In the genomic region with DNA sequence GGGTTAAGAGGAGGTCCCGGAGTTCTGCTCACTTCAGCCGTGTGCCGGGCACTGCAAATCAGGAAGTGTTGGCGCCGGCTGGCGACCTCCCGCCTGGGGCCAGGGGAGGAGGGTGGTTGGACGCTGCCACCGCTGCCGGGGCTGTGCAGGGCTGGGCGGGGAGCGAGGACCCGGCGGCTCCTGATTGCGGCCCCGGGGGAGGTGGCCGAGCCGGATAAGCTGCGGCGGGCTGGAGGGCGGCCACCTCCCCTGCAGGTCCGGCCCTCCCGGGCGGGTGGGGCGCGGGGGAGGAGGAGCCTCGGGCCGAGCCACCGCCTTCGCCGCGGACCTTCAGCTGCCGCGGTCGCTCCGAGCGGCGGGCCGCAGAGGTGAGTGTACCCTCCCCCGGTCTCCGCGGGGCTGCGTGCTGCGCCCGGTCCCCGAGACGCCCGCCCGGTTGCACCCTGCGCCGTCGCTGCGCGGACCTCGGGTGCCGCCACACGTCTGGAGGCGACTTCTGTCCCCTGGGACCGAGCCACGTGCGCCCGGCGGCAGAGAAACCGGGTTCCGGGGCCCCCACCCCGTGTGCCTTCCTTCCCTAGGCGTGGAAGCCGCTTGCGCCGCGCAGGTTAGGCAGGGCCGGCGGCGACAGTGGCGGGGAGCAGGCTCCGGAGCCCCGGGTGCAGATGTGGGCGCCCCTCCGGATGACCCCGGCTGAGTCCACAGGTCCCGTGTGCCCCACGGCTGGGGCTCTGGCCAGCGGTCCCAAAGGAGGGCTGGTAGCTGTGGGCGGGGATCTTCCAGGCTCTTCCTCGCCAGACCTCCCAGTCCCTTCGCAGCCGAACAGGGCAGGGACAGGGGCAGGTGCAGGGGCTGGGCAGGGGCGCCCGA, we compare ENCODE assay signal across 1 cellular context.
A peak's percentile ranks its signal among the peaks of the same experiment; 100 is the strongest.
TF ChIP-seq lines count a peak whose summit lies in the region.

A gene with protein sequence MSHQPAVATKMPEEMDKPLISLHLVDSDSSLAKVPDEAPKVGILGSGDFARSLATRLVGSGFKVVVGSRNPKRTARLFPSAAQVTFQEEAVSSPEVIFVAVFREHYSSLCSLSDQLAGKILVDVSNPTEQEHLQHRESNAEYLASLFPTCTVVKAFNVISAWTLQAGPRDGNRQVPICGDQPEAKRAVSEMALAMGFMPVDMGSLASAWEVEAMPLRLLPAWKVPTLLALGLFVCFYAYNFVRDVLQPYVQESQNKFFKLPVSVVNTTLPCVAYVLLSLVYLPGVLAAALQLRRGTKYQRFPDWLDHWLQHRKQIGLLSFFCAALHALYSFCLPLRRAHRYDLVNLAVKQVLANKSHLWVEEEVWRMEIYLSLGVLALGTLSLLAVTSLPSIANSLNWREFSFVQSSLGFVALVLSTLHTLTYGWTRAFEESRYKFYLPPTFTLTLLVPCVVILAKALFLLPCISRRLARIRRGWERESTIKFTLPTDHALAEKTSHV (plus strand): TSS at position 314 of the 870 bp plus-strand sequence. CDS start 7,179 bp downstream, outside the sequence.

TF ChIP-seq in WTC11, 78 proteins besides CTCF, POLR2A, EP300 and RAD21 (continued from another document and continues in another):
- no peak for TF ChIP-seq NFYB (CRISPR knock-in tag; conservative IDR thresholded peaks at IDR 0.05; ENCODE audit: low read depth)
- TF ChIP-seq RELA (CRISPR knock-in tag; IDR thresholded peaks at IDR 0.05; ENCODE audit: borderline replicate concordance) = 0 out of 2 replicates have a peak, but pooled peaks have one; percentile 21
- TF ChIP-seq ZBTB21 (CRISPR knock-in tag; IDR thresholded peaks at IDR 0.05; ENCODE audit: borderline replicate concordance) = no peak
- TF ChIP-seq ZNF121 (CRISPR knock-in tag; IDR thresholded peaks at IDR 0.05) = no peak
- no peak for TF ChIP-seq GTF2I (CRISPR knock-in tag; conservative IDR thresholded peaks at IDR 0.05)
- no peak for TF ChIP-seq NFE2L1 (CRISPR knock-in tag; IDR thresholded peaks at IDR 0.05)
- peak; percentile 56 for TF ChIP-seq USF1 (CRISPR knock-in tag; IDR thresholded peaks at IDR 0.05)
- TF ChIP-seq, protein P1, sequence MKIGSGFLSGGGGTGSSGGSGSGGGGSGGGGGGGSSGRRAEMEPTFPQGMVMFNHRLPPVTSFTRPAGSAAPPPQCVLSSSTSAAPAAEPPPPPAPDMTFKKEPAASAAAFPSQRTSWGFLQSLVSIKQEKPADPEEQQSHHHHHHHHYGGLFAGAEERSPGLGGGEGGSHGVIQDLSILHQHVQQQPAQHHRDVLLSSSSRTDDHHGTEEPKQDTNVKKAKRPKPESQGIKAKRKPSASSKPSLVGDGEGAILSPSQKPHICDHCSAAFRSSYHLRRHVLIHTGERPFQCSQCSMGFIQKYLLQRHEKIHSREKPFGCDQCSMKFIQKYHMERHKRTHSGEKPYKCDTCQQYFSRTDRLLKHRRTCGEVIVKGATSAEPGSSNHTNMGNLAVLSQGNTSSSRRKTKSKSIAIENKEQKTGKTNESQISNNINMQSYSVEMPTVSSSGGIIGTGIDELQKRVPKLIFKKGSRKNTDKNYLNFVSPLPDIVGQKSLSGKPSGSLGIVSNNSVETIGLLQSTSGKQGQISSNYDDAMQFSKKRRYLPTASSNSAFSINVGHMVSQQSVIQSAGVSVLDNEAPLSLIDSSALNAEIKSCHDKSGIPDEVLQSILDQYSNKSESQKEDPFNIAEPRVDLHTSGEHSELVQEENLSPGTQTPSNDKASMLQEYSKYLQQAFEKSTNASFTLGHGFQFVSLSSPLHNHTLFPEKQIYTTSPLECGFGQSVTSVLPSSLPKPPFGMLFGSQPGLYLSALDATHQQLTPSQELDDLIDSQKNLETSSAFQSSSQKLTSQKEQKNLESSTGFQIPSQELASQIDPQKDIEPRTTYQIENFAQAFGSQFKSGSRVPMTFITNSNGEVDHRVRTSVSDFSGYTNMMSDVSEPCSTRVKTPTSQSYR (CRISPR knock-in tag; IDR thresholded peaks at IDR 0.05) = no peak
- TF ChIP-seq CREM (CRISPR knock-in tag; IDR thresholded peaks at IDR 0.05) = no peak
- TF ChIP-seq, protein P2, sequence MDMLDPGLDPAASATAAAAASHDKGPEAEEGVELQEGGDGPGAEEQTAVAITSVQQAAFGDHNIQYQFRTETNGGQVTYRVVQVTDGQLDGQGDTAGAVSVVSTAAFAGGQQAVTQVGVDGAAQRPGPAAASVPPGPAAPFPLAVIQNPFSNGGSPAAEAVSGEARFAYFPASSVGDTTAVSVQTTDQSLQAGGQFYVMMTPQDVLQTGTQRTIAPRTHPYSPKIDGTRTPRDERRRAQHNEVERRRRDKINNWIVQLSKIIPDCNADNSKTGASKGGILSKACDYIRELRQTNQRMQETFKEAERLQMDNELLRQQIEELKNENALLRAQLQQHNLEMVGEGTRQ (CRISPR knock-in tag; IDR thresholded peaks at IDR 0.05) = no peak
- no peak for TF ChIP-seq OVOL2 (CRISPR knock-in tag; IDR thresholded peaks at IDR 0.05; ENCODE audit: borderline replicate concordance)
- TF ChIP-seq ZNF396 (CRISPR knock-in tag; IDR thresholded peaks at IDR 0.05; ENCODE audit: borderline replicate concordance) = no peak
- TF ChIP-seq, protein P3, sequence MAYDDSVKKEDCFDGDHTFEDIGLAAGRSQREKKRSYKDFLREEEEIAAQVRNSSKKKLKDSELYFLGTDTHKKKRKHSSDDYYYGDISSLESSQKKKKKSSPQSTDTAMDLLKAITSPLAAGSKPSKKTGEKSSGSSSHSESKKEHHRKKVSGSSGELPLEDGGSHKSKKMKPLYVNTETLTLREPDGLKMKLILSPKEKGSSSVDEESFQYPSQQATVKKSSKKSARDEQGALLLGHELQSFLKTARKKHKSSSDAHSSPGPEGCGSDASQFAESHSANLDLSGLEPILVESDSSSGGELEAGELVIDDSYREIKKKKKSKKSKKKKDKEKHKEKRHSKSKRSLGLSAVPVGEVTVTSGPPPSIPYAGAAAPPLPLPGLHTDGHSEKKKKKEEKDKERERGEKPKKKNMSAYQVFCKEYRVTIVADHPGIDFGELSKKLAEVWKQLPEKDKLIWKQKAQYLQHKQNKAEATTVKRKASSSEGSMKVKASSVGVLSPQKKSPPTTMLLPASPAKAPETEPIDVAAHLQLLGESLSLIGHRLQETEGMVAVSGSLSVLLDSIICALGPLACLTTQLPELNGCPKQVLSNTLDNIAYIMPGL (CRISPR knock-in tag; IDR thresholded peaks at IDR 0.05) = peak; percentile 86
- TF ChIP-seq, protein P4, sequence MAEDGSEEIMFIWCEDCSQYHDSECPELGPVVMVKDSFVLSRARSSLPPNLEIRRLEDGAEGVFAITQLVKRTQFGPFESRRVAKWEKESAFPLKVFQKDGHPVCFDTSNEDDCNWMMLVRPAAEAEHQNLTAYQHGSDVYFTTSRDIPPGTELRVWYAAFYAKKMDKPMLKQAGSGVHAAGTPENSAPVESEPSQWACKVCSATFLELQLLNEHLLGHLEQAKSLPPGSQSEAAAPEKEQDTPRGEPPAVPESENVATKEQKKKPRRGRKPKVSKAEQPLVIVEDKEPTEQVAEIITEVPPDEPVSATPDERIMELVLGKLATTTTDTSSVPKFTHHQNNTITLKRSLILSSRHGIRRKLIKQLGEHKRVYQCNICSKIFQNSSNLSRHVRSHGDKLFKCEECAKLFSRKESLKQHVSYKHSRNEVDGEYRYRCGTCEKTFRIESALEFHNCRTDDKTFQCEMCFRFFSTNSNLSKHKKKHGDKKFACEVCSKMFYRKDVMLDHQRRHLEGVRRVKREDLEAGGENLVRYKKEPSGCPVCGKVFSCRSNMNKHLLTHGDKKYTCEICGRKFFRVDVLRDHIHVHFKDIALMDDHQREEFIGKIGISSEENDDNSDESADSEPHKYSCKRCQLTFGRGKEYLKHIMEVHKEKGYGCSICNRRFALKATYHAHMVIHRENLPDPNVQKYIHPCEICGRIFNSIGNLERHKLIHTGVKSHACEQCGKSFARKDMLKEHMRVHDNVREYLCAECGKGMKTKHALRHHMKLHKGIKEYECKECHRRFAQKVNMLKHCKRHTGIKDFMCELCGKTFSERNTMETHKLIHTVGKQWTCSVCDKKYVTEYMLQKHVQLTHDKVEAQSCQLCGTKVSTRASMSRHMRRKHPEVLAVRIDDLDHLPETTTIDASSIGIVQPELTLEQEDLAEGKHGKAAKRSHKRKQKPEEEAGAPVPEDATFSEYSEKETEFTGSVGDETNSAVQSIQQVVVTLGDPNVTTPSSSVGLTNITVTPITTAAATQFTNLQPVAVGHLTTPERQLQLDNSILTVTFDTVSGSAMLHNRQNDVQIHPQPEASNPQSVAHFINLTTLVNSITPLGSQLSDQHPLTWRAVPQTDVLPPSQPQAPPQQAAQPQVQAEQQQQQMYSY (CRISPR knock-in tag; IDR thresholded peaks at IDR 0.05) = no peak
- TF ChIP-seq EMX1 (CRISPR knock-in tag; IDR thresholded peaks at IDR 0.05) = no peak
- no peak for TF ChIP-seq ZNF425 (CRISPR knock-in tag; conservative IDR thresholded peaks at IDR 0.05)
- TF ChIP-seq MYBL2 (CRISPR knock-in tag; IDR thresholded peaks at IDR 0.05) = 0 out of 2 replicates have a peak, but pooled peaks have one; percentile 24
- 0 out of 2 replicates have a peak, but pooled peaks have one; percentile 37 for TF ChIP-seq SMAD3 (CRISPR knock-in tag; IDR thresholded peaks at IDR 0.05; ENCODE audit: borderline replicate concordance)
- no peak for TF ChIP-seq JUN (CRISPR knock-in tag; IDR thresholded peaks at IDR 0.05)
- TF ChIP-seq TCF7 (CRISPR knock-in tag; IDR thresholded peaks at IDR 0.05; ENCODE audit: low read depth) = no peak
- peak; percentile 62 for TF ChIP-seq SP1 (CRISPR knock-in tag; conservative IDR thresholded peaks at IDR 0.05)
- TF ChIP-seq, protein P5, sequence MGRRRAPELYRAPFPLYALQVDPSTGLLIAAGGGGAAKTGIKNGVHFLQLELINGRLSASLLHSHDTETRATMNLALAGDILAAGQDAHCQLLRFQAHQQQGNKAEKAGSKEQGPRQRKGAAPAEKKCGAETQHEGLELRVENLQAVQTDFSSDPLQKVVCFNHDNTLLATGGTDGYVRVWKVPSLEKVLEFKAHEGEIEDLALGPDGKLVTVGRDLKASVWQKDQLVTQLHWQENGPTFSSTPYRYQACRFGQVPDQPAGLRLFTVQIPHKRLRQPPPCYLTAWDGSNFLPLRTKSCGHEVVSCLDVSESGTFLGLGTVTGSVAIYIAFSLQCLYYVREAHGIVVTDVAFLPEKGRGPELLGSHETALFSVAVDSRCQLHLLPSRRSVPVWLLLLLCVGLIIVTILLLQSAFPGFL (CRISPR knock-in tag; IDR thresholded peaks at IDR 0.05; ENCODE audit: borderline replicate concordance) = no peak
- TF ChIP-seq STAT6 (CRISPR knock-in tag; conservative IDR thresholded peaks at IDR 0.05; ENCODE audit: low read depth) = no peak
- no peak for TF ChIP-seq CDX4 (CRISPR knock-in tag; IDR thresholded peaks at IDR 0.05; ENCODE audit: borderline replicate concordance)
- no peak for TF ChIP-seq FOXJ3 (CRISPR knock-in tag; IDR thresholded peaks at IDR 0.05; ENCODE audit: borderline replicate concordance)
- TF ChIP-seq, protein P6, sequence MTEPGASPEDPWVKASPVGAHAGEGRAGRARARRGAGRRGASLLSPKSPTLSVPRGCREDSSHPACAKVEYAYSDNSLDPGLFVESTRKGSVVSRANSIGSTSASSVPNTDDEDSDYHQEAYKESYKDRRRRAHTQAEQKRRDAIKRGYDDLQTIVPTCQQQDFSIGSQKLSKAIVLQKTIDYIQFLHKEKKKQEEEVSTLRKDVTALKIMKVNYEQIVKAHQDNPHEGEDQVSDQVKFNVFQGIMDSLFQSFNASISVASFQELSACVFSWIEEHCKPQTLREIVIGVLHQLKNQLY (CRISPR knock-in tag; IDR thresholded peaks at IDR 0.05) = no peak
- TF ChIP-seq, protein P7, sequence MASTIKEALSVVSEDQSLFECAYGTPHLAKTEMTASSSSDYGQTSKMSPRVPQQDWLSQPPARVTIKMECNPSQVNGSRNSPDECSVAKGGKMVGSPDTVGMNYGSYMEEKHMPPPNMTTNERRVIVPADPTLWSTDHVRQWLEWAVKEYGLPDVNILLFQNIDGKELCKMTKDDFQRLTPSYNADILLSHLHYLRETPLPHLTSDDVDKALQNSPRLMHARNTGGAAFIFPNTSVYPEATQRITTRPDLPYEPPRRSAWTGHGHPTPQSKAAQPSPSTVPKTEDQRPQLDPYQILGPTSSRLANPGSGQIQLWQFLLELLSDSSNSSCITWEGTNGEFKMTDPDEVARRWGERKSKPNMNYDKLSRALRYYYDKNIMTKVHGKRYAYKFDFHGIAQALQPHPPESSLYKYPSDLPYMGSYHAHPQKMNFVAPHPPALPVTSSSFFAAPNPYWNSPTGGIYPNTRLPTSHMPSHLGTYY (CRISPR knock-in tag; IDR thresholded peaks at IDR 0.05) = no peak
